In genomic region chr13:46354143-46355087, GRCh38 we compare ENCODE assay signal across 8 cellular contexts. TPM values are rescaled to one million over a fixed set of nuclear protein-coding genes. Genes with fewer than 3 reads are reported as not detected.
DNase-seq lines count a peak whose midpoint lies in the region; ATAC-seq and TF ChIP-seq lines count a peak whose summit lies in the region.

No MANE protein-coding gene starts in this region.

- H3K4me1 ChIP-seq in hepatocyte (ENCODE audit: insufficient read depth), result no peaks in the 10 kb centered on the region

- no peak for TF ChIP-seq POLR2A in lower leg skin (IDR thresholded peaks at IDR 0.05)

- no peak for TF ChIP-seq CTCF in AG09319 (IDR thresholded peaks at IDR 0.05; ENCODE audit: low read depth, low read length)
- TF ChIP-seq CTCF in fibroblast of mammary gland (conservative IDR thresholded peaks at IDR 0.05; ENCODE audit: control insufficient read depth, insufficient read depth, low read depth, low read length), result no peak
- TF ChIP-seq CTCF in lower leg skin (IDR thresholded peaks at IDR 0.05), result no peak
- no peak for TF ChIP-seq CTCF in hepatocyte (IDR thresholded peaks at IDR 0.05; ENCODE audit: poor library complexity)

- no peaks in the 10 kb centered on the region for H3K9me3 ChIP-seq in hepatocyte (ENCODE audit: low read depth)

- no peaks in the 10 kb centered on the region for H3K36me3 ChIP-seq in hepatocyte (replicated peaks; ENCODE audit: insufficient read depth, low read depth)

- H3K4me2 ChIP-seq in hepatocyte, result no peak overlapping the region

- 71 to 74% methylated on average over 9 of the region's 9 CpGs for WGBS in lower leg skin, 2 donors
- 84% methylated on average over 9 of the region's 9 CpGs for WGBS in hepatocyte (ENCODE audit: low lambda C conversion rate, missing lambda C conversion rate)

- no peaks in the 10 kb centered on the region for H4K20me1 ChIP-seq in hepatocyte (ENCODE audit: insufficient read depth, poor library complexity, severe bottlenecking)

- H3K79me2 ChIP-seq in hepatocyte, result no peaks in the 10 kb centered on the region

- H3K4me3 ChIP-seq in fibroblast of mammary gland (ENCODE audit: control insufficient read depth, low read depth, low read length) (peak overlapping the region; percentile 19), lower leg skin (ENCODE audit: low read depth, poor library complexity, severe bottlenecking) (no peak overlapping the region), hepatocyte (no peak overlapping the region)

- H2AFZ ChIP-seq in hepatocyte, result no peak overlapping the region

- intact Hi-C loops in lower leg skin (cut with DNase I; ENCODE audit: low total_unique reads), result no loop called here

- DNase-seq in AG09319 (ENCODE audit: extremely low read depth, low read depth) (peak; percentile 57), SIG-M5 (lab: John Stamatoyannopoulos, UW) (peak; percentile 88), fibroblast of mammary gland (ENCODE audit: low read depth) (peak; percentile 97), cerebellar nuclear complex (lab: John Stamatoyannopoulos, UW) (no peak), lower leg skin (ENCODE audit: low spot score in 2 of 2) (no peak), hepatocyte (ENCODE audit: low spot score) (no peak), NCI-H2029 (lab: John Stamatoyannopoulos, UW) (no peak)

- H3K27ac ChIP-seq in hepatocyte, result no peak overlapping the region

- peak; percentile 66 for ATAC-seq in GM21717 (IDR thresholded peaks at IDR 0.05; ENCODE audit: unreplicated experiment)

- no peaks in the 10 kb centered on the region for H3K27me3 ChIP-seq in hepatocyte

- no peaks in the 10 kb centered on the region for H3K9me2 ChIP-seq in hepatocyte (replicated peaks; ENCODE audit: insufficient read depth)

RNA-seq across cellular contexts. Expression of gene RUBCNL, which starts 32.6 kb away (rescaled TPM):
- 1 to 10 TPM in 3 of 4 donors, under 1 TPM in 1; 0.08 to 4.3 (median 2.9) TPM for total RNA-seq in lower leg skin
- 0.24 and 1.0 TPM in 2 replicates for total RNA-seq in hepatocyte
- polyA plus RNA-seq in hepatocyte, result 0.44 and 0.63 TPM in 2 replicates

Comparison
In these comparisons a context has a peak if more than half of its experiments do, and no peak if none do; other contexts are left out.
1. DNase-seq: peak in AG09319 (single experiment), SIG-M5 (single experiment) and fibroblast of mammary gland (single experiment); none in cerebellar nuclear complex (0 of 2), lower leg skin (0 of 2), hepatocyte (single experiment) and NCI-H2029 (single experiment).